ENCODE assay signal across 8 cellular contexts in the genomic region with DNA sequence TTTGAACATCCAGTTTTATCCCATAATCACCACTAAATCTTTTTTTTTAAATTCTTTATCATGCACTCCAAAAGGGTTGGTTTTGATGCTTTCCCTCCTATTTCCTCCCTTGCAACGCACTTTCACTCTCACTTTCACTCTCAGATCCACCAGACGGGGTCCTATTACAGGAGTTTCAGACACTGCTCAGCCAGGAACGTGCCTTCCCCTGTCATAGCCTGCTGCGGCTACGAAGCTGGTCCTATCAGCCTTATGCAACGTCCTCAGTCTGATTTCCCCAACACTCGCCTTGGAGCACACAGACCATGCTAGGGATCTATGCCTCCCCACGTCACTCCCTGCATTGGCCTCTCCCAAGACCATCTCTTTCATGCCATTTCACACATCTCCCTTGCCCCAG. TPM values are rescaled to one million over a fixed set of nuclear protein-coding genes. Genes with fewer than 3 reads are reported as not detected.
A peak's percentile ranks its signal among the peaks of the same experiment; 100 is the strongest.
DNase-seq lines count a peak whose midpoint lies in the region; ATAC-seq and TF ChIP-seq lines count a peak whose summit lies in the region.

No MANE protein-coding gene starts in this region.

- peak; percentile 80 for ATAC-seq in GM21717 (IDR thresholded peaks at IDR 0.05; ENCODE audit: unreplicated experiment)

- no peaks in the 10 kb centered on the region for H3F3A ChIP-seq in Loucy (ENCODE audit: low read depth)

- H3K4me1 Mint-ChIP-seq in activated naive CD8-positive, alpha-beta T cell (ENCODE audit: low read depth): peaks cover 26% of the 10 kb centered on the region

- H2AFZ ChIP-seq in Loucy (ENCODE audit: low read length): peak overlapping the region; percentile 96

- H3K4me3 Mint-ChIP-seq in activated naive CD8-positive, alpha-beta T cell: peak overlapping the region; percentile 95

- TF ChIP-seq CTCF in GM12865 (IDR thresholded peaks at IDR 0.05; ENCODE audit: insufficient read depth, low read depth, low read length, missing control alignments) (no peak), Loucy (conservative IDR thresholded peaks at IDR 0.05; ENCODE audit: low read length) (no peak), thyroid gland (IDR thresholded peaks at IDR 0.05) (no peak), BE2C (IDR thresholded peaks at IDR 0.05; ENCODE audit: low read depth, low read length) (no peak)

- peak overlapping the region; percentile 82 for H3K4me2 ChIP-seq in Loucy (ENCODE audit: low read depth, low read length, poor library complexity, severe bottlenecking)

- H3K27me3 Mint-ChIP-seq in activated naive CD8-positive, alpha-beta T cell: no peaks in the 10 kb centered on the region

- peak overlapping the region; percentile 53 for H3K9ac ChIP-seq in Loucy (ENCODE audit: low read depth, low read length, poor library complexity, severe bottlenecking)

- H3K36me3 Mint-ChIP-seq in activated naive CD8-positive, alpha-beta T cell: peaks cover 12% of the 10 kb centered on the region

- H3K9me3 Mint-ChIP-seq in activated naive CD8-positive, alpha-beta T cell (ENCODE audit: low read depth): peaks cover 24% of the 10 kb centered on the region

- H3K9me2 ChIP-seq in Loucy (replicated peaks; ENCODE audit: low read depth, low read length): no peaks in the 10 kb centered on the region

- peak overlapping the region; percentile 52 to 62 (median 58) for H3K27ac ChIP-seq in thyroid gland

- DNase-seq in GM12865 (ENCODE audit: low read depth) (peak; percentile 70), kidney tubule cell (ENCODE audit: low spot score) (peak; percentile 53), thyroid gland (peak; percentile 47 to 49), BE2C (no peak), midbrain (lab: John Stamatoyannopoulos, UW) (no peak)

- WGBS in thyroid gland, 2 donors: 16 to 21% methylated on average over 8 of the region's 8 CpGs

- H3K36me3 ChIP-seq in Loucy (ENCODE audit: insufficient read depth, low read length): no peaks in the 10 kb centered on the region
- no peaks in the 10 kb centered on the region for H3K36me3 ChIP-seq in thyroid gland
- no peaks in the 10 kb centered on the region for H3K36me3 ChIP-seq in BE2C

- TF ChIP-seq POLR2A in thyroid gland (IDR thresholded peaks at IDR 0.05): no peak

- peaks cover 11% of the 10 kb centered on the region for H3K4me1 ChIP-seq in Loucy (ENCODE audit: insufficient read depth, low read length, poor library complexity, severe bottlenecking)
- peaks cover 8 to 14% of the 10 kb centered on the region in 2 donors for H3K4me1 ChIP-seq in thyroid gland
- no peaks in the 10 kb centered on the region for H3K4me1 ChIP-seq in BE2C

- peak overlapping the region; percentile 46 for H3K4me3 ChIP-seq in GM12865 (ENCODE audit: low read depth, low read length)
- peak overlapping the region; percentile 75 for H3K4me3 ChIP-seq in Loucy (ENCODE audit: low read length, poor library complexity, severe bottlenecking)
- H3K4me3 ChIP-seq in thyroid gland (replicated peaks in 1 of 3): peak overlapping the region; percentile 1 to 28 (median 10)
- H3K4me3 ChIP-seq in BE2C (ENCODE audit: low read depth, low read length): no peak overlapping the region; the same call in 1 of the 2 replicates

- H3K9me3 ChIP-seq in Loucy (ENCODE audit: insufficient read depth, low read depth, low read length) (no peaks in the 10 kb centered on the region), thyroid gland (no peaks in the 10 kb centered on the region), BE2C (no peaks in the 10 kb centered on the region)

- H3K79me2 ChIP-seq in Loucy (ENCODE audit: insufficient read depth, low read length): no peaks in the 10 kb centered on the region

- H3K27me3 ChIP-seq in Loucy (ENCODE audit: insufficient read depth, low read length, poor library complexity, severe bottlenecking) (no peaks in the 10 kb centered on the region), thyroid gland (no peaks in the 10 kb centered on the region), BE2C (no peaks in the 10 kb centered on the region)

- no peaks in the 10 kb centered on the region for H4K20me1 ChIP-seq in Loucy (ENCODE audit: insufficient read depth, low read length, poor library complexity, severe bottlenecking)

- H3K27ac Mint-ChIP-seq in activated naive CD8-positive, alpha-beta T cell: peak overlapping the region; percentile 93

- intact Hi-C loops in thyroid gland (cut with DNase I): no loop called here

RNA-seq across cellular contexts. Expression of a gene that starts 23.4 kb away (rescaled TPM):
- 1 to 10 TPM in 1 of 4 donors, under 1 TPM in 2, not detected in 1; 0.71 to 1.5 (median 0.89) TPM for total RNA-seq in thyroid gland
- not detected for polyA plus RNA-seq in BE2C (2012; ENCODE audit: insufficient read depth, insufficient read length, low read depth)

Comparison
In these comparisons a context has a peak if more than half of its experiments do, and no peak if none do; other contexts are left out.
1. DNase-seq: peak in GM12865 (single experiment), kidney tubule cell (single experiment) and thyroid gland (2 of 2); none in BE2C (single experiment) and midbrain (single experiment).